Comparison of ENCODE assay signal across 1 cellular context in genomic region chr20:41170386-41171105, GRCh38.
TF ChIP-seq lines count a peak whose summit lies in the region.

No MANE protein-coding gene starts in this region.

TF ChIP-seq in GM23338, 12 proteins besides CTCF, POLR2A, EP300 and RAD21 (continued from another document):
- TF ChIP-seq ZNF462 (CRISPR knock-in tag; IDR thresholded peaks at IDR 0.05) (no peak), EZH2phosphoT487 (IDR thresholded peaks at IDR 0.05; ENCODE audit: unreplicated experiment) (no peak), CREB1 (CRISPR knock-in tag; IDR thresholded peaks at IDR 0.05; ENCODE audit: low read depth) (no peak), ETS1 (IDR thresholded peaks at IDR 0.05) (no peak), POLR2AphosphoS5 (IDR thresholded peaks at IDR 0.05; ENCODE audit: low read depth) (no peak), REST (IDR thresholded peaks at IDR 0.05; ENCODE audit: unreplicated experiment) (no peak), ZNF331 (CRISPR knock-in tag; IDR thresholded peaks at IDR 0.05; ENCODE audit: low read depth) (no peak)
